ENCODE assay signal across 22 cellular contexts in the genomic region with DNA sequence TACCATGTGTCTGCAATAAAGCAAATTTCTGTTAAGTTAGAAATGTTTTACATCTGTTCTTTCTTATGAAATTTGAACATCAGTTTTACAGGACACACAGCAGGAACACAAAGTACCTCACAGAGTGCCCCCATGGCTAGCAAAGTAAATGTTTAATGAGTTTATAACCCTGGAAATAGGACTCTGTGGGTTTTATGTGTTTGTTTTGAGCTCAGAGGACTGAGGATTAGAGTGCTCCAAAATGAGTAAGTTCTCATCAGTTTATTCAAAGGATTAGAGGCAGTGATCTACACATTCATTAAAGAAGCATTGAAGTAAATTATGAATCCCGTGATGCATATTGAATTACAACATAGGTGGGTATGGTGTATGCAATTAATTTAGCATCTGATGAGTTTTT.
A peak's percentile ranks its signal among the peaks of the same experiment; 100 is the strongest.
DNase-seq lines count a peak whose midpoint lies in the region; ATAC-seq, FAIRE-seq and TF ChIP-seq lines count a peak whose summit lies in the region.
"Had no signal": no experiment of that assay in that cellular context is flagged by ENCODE, and none has a peak within 500 bp of the region (broad histone marks: within the 10 kb centered on the region; RNA-seq: fewer than 3 reads in every experiment).

No MANE protein-coding gene starts in this region.

- no peak overlapping the region for H3K23ac ChIP-seq in H1 (ENCODE audit: insufficient read length)

- ATAC-seq in activated CD8-positive, alpha-beta T cell treated with anti-CD3 and anti-CD28 coated beads for 36 hours: no peak
- no peak for ATAC-seq in HG02973 (IDR thresholded peaks at IDR 0.05; ENCODE audit: unreplicated experiment)
- ATAC-seq: esophagus mucosa had no signal

- H2AK5ac ChIP-seq in H1 (ENCODE audit: low read depth, low read length): no peak overlapping the region

- H3K56ac ChIP-seq in H1 (replicated peaks; ENCODE audit: insufficient read length, low read depth, low read length): no peak overlapping the region

- H2BK120ac ChIP-seq in H1 (replicated peaks; ENCODE audit: low read depth, low read length): no peak overlapping the region

- peaks cover 14% of the 10 kb centered on the region for H3K4me1 Mint-ChIP-seq in nephron progenitor cell
- H3K4me1 Mint-ChIP-seq in activated CD8-positive, alpha-beta T cell treated with anti-CD3 and anti-CD28 coated beads for 36 hours (ENCODE audit: low read depth): no peaks in the 10 kb centered on the region

- H4K8ac ChIP-seq in H1 (ENCODE audit: extremely low read depth, insufficient read depth, low read length): no peak overlapping the region

- no peak overlapping the region for H2BK20ac ChIP-seq in H1 (ENCODE audit: low read length)

- FAIRE-seq in H1 (lab: Jason Lieb, UNC): peak; percentile 42

- POLR2A ChIA-PET in H1 (lab: Charles Lee; ENCODE audit: partially characterized antibody): no interaction called here
- POLR2A ChIA-PET in activated CD8-positive, alpha-beta T cell treated with anti-CD3 and anti-CD28 coated beads for 36 hours (lab: Charles Lee): no interaction called here

- WGBS in H1 (ENCODE audit: extremely low coverage in 1 of 2, insufficient coverage in 1 of 2, insufficient read length in 1 of 2, insufficient replicate concordance in 2 of 2, low coverage in 1 of 2, low lambda C conversion rate in 2 of 2, missing lambda C conversion rate in 1 of 2), 2 experiments: 72% methylated on average over 1 of the region's 1 CpG; no CpG with 5 or more reads in 1 of the 2 experiments

- no peak for TF ChIP-seq RAD21 in H1 (IDR thresholded peaks at IDR 0.05 in 1 of 2, conservative IDR thresholded peaks at IDR 0.05 in 1 of 2; ENCODE audit: low read depth in 2 of 2, low read length in 2 of 2)

- no peak for TF ChIP-seq EP300 in H1 (IDR thresholded peaks at IDR 0.05; ENCODE audit: borderline replicate concordance in 1 of 2, low read depth in 2 of 2, low read length in 2 of 2)

- no peak overlapping the region for H3K4me3 ChIP-seq in H1 (ENCODE audit: extremely low read depth in 1 of 4, insufficient read depth in 2 of 4, low read depth in 3 of 4, low read length in 4 of 4)
- H3K4me3 ChIP-seq: lung, sigmoid colon, transverse colon had no signal

- peak overlapping the region; percentile 74 for H3K27ac Mint-ChIP-seq in nephron progenitor cell
- H3K27ac Mint-ChIP-seq in activated CD8-positive, alpha-beta T cell treated with anti-CD3 and anti-CD28 coated beads for 36 hours: no peak overlapping the region
- H3K27ac Mint-ChIP-seq: stimulated activated naive CD8-positive, alpha-beta T cell treated with anti-CD3 and anti-CD28 coated beads, Interleukin-15, Interleukin-2, amounts not matched to agents 100 ng/mL and 50 ng/mL, for 24 hours had no signal

- no peak overlapping the region for H2AFZ ChIP-seq in H1 (ENCODE audit: low read length)

- no peaks in the 10 kb centered on the region for H3K9me3 ChIP-seq in H1 (ENCODE audit: insufficient read depth in 2 of 2, low read depth in 1 of 2, low read length in 1 of 2)
- H3K9me3 ChIP-seq: sigmoid colon, transverse colon had no signal

- no peak for TF ChIP-seq POLR2A in H1 (IDR thresholded peaks at IDR 0.05; ENCODE audit: control extremely low read depth in 1 of 2, low read depth in 2 of 2, low read length in 2 of 2)

- no peak overlapping the region for H3K14ac ChIP-seq in H1 (ENCODE audit: insufficient read length)

- intact Hi-C loops in activated CD8-positive, alpha-beta T cell treated with anti-CD3 and anti-CD28 coated beads for 36 hours (cut with micrococcal nuclease): no loop called here

- no peaks in the 10 kb centered on the region for H3K4me1 ChIP-seq in H1 (replicated peaks in 1 of 4; ENCODE audit: control insufficient read depth in 3 of 4, insufficient read depth in 4 of 4, low read length in 3 of 4)

- no peak overlapping the region for H3K9ac ChIP-seq in H1 (replicated peaks in 1 of 4; ENCODE audit: extremely low read depth in 1 of 4, low read depth in 3 of 4, low read length in 3 of 4)

- no peak overlapping the region for H3K18ac ChIP-seq in H1 (ENCODE audit: extremely low read depth, low read length)

- H2BK15ac ChIP-seq in H1 (ENCODE audit: low read length): no peak overlapping the region

- no peaks in the 10 kb centered on the region for H3K9me3 Mint-ChIP-seq in nephron progenitor cell
- no peaks in the 10 kb centered on the region for H3K9me3 Mint-ChIP-seq in activated CD8-positive, alpha-beta T cell treated with anti-CD3 and anti-CD28 coated beads for 36 hours

- no peaks in the 10 kb centered on the region for H3K23me2 ChIP-seq in H1 (ENCODE audit: low read depth, low read length)

- no peaks in the 10 kb centered on the region for H3K27me3 Mint-ChIP-seq in nephron progenitor cell (ENCODE audit: low read depth, poor library complexity)
- no peaks in the 10 kb centered on the region for H3K27me3 Mint-ChIP-seq in activated CD8-positive, alpha-beta T cell treated with anti-CD3 and anti-CD28 coated beads for 36 hours
- H3K27me3 Mint-ChIP-seq: stimulated activated naive CD8-positive, alpha-beta T cell treated with anti-CD3 and anti-CD28 coated beads, Interleukin-15, Interleukin-2, amounts not matched to agents 100 ng/mL and 50 ng/mL, for 24 hours had no signal

- peaks cover 18% of the 10 kb centered on the region for H3K36me3 Mint-ChIP-seq in nephron progenitor cell (ENCODE audit: low read depth)
- H3K36me3 Mint-ChIP-seq in activated CD8-positive, alpha-beta T cell treated with anti-CD3 and anti-CD28 coated beads for 36 hours (ENCODE audit: low read depth): no peaks in the 10 kb centered on the region

- H2BK12ac ChIP-seq in H1 (ENCODE audit: low read depth, low read length): no peak overlapping the region

- no peaks in the 10 kb centered on the region for H4K20me1 ChIP-seq in H1 (replicated peaks in 1 of 2; ENCODE audit: control insufficient read depth in 1 of 2, insufficient read depth in 2 of 2, low read length in 2 of 2)

- H4K91ac ChIP-seq in H1 (replicated peaks; ENCODE audit: insufficient read length, low read length): no peak overlapping the region

- H2BK5ac ChIP-seq in H1 (ENCODE audit: low read depth, low read length): no peak overlapping the region

- H3K36me3 ChIP-seq in H1 (ENCODE audit: control insufficient read depth in 2 of 4, insufficient read depth in 4 of 4, low read length in 3 of 4): peaks cover 0 to 34% (median 9%) of the 10 kb centered on the region in 4 experiments; a peak in 3 of 8 replicates

- no peak overlapping the region for H4K5ac ChIP-seq in H1 (ENCODE audit: insufficient read length, low read depth, low read length)

- no peak overlapping the region for H3K4me2 ChIP-seq in H1 (ENCODE audit: insufficient read depth in 1 of 2, low read depth in 2 of 2, low read length in 2 of 2)

- H3K4me3 Mint-ChIP-seq in nephron progenitor cell: no peak overlapping the region
- no peak overlapping the region for H3K4me3 Mint-ChIP-seq in activated CD8-positive, alpha-beta T cell treated with anti-CD3 and anti-CD28 coated beads for 36 hours
- H3K4me3 Mint-ChIP-seq: stimulated activated naive CD8-positive, alpha-beta T cell treated with anti-CD3 and anti-CD28 coated beads, Interleukin-15, Interleukin-2, amounts not matched to agents 100 ng/mL and 50 ng/mL, for 24 hours had no signal

- no peaks in the 10 kb centered on the region for H3K79me1 ChIP-seq in H1 (ENCODE audit: low read depth, low read length)

- H3K79me2 ChIP-seq in H1 (ENCODE audit: control insufficient read depth in 1 of 2, insufficient read depth in 2 of 2, low read length in 2 of 2): no peaks in the 10 kb centered on the region

- peaks cover 0 to 2% (median 0%) of the 10 kb centered on the region in 4 experiments; a peak in 1 of 7 replicates for H3K27me3 ChIP-seq in H1 (replicated peaks in 1 of 4; ENCODE audit: control insufficient read depth in 3 of 4, extremely low read depth in 1 of 4, insufficient read depth in 3 of 4, low read length in 3 of 4)
- H3K27me3 ChIP-seq: sigmoid colon, transverse colon had no signal

- peak overlapping the region; percentile 94 for H3K27ac ChIP-seq in 22Rv1
- H3K27ac ChIP-seq in H1 (ENCODE audit: low read depth, low read length): no peak overlapping the region
- H3K27ac ChIP-seq: transverse colon had no signal

- peak; percentile 18 for DNase-seq in LoVo (ENCODE audit: low spot score)
- DNase-seq in H1 (ENCODE audit: low read depth in 1 of 2, low spot score in 2 of 2): no peak
- no peak for DNase-seq in nephron progenitor cell
- DNase-seq in activated CD8-positive, alpha-beta T cell treated with anti-CD3 and anti-CD28 coated beads for 36 hours: no peak
- no peak for DNase-seq in retina
- DNase-seq in NCI-H2227 (lab: John Stamatoyannopoulos, UW; ENCODE audit: unreplicated experiment): no peak
- DNase-seq: activated CD4-positive, alpha-beta T cell treated with anti-CD3 and anti-CD28 coated beads, Interleukin-2, amount 50 U/mL, for 1 hour; activated gamma-delta T cell treated with Interleukin-2 at 50 U/mL for 16 hours; anterior cingulate cortex; effector CD4-positive, alpha-beta T cell; head of caudate nucleus; NCI-H1930; NCI-H446 treated with DMSO at 0.1 percent for 48 hours; sigmoid colon; stimulated activated CD4-positive, alpha-beta T cell treated with anti-CD3 and anti-CD28 coated beads, Interleukin-2, amount 100 ng/mL, for 24 hours; T-helper 1 cell; transverse colon had no signal

- no peak overlapping the region for H3K4ac ChIP-seq in H1 (replicated peaks; ENCODE audit: insufficient read length, low read depth, low read length)

- no peak for TF ChIP-seq CTCF in 22Rv1 (IDR thresholded peaks at IDR 0.05)
- no peak for TF ChIP-seq CTCF in H1 (IDR thresholded peaks at IDR 0.05; ENCODE audit: control extremely low read depth in 1 of 3, insufficient read depth in 1 of 3, low read depth in 1 of 3, low read length in 3 of 3)
- TF ChIP-seq CTCF in nephron progenitor cell (IDR thresholded peaks at IDR 0.05): no peak
- no peak for TF ChIP-seq CTCF in activated CD8-positive, alpha-beta T cell treated with anti-CD3 and anti-CD28 coated beads for 36 hours (IDR thresholded peaks at IDR 0.05)

- CTCF ChIA-PET in H1 (lab: Charles Lee; ENCODE audit: partially characterized antibody): interaction anchor here (0.7 kb wide), 2 partner anchors 102 to 171 kb away, joined by 3 read pairs; no protein-coding TSS in a partner anchor
- CTCF ChIA-PET in activated CD8-positive, alpha-beta T cell treated with anti-CD3 and anti-CD28 coated beads for 36 hours (lab: Charles Lee): no interaction called here

TF ChIP-seq in H1, 55 proteins besides CTCF, POLR2A, EP300 and RAD21 (continues in another document):
- TF ChIP-seq, protein P1, sequence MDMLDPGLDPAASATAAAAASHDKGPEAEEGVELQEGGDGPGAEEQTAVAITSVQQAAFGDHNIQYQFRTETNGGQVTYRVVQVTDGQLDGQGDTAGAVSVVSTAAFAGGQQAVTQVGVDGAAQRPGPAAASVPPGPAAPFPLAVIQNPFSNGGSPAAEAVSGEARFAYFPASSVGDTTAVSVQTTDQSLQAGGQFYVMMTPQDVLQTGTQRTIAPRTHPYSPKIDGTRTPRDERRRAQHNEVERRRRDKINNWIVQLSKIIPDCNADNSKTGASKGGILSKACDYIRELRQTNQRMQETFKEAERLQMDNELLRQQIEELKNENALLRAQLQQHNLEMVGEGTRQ (IDR thresholded peaks at IDR 0.05; ENCODE audit: low read length): no peak
- no peak for TF ChIP-seq BCL11A (IDR thresholded peaks at IDR 0.05; ENCODE audit: low read depth in 2 of 2, low read length in 2 of 2)
- no peak for TF ChIP-seq CTBP2 (IDR thresholded peaks at IDR 0.05; ENCODE audit: borderline replicate concordance, insufficient read depth, insufficient read length, low read length)
- TF ChIP-seq EGR1 (IDR thresholded peaks at IDR 0.05; ENCODE audit: borderline replicate concordance, low read depth, low read length): no peak
